Comparison of ENCODE assay signal across 30 cellular contexts in the genomic region with DNA sequence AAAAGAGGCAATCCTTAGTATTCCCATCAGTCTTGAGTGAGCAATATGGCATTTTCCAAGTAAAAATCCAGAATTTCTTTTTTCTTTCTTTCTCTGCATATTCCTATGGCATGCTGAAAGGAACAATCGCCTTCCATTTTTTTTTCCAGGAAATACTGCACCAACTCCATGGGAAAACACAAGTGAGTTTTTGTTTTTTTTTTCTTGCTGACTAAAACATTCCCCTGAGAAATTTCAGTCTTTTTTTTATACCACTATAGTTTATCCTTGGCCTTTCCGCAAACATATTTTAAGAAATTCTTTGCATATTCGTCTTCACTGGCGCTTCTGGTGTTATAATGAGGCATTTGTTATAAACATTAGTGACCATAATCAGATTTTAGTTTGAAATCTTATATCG.
"Had no signal": no experiment of that assay in that cellular context is flagged by ENCODE, and none has a peak within 500 bp of the region (broad histone marks: within the 10 kb centered on the region; RNA-seq: fewer than 3 reads in every experiment).

No MANE protein-coding gene starts in this region.

- FAIRE-seq: astrocyte, bronchial epithelial cell, colon, endometrium had no signal

- H3K4me1 Mint-ChIP-seq: activated CD4-positive, alpha-beta T cell treated with anti-CD3 and anti-CD28 coated beads, Interleukin-2, amount 10 ng/mL, durations not matched to agents 24 days and 14 days; activated CD8-positive, alpha-beta memory T cell treated with anti-CD3 and anti-CD28 coated beads, Interleukin-2, amount 10 ng/mL, durations not matched to agents 7 days and 5 days; activated naive CD8-positive, alpha-beta T cell treated with anti-CD3 and anti-CD28 coated beads, Interleukin-2, amount 10 ng/mL, durations not matched to agents 7 days and 5 days; central memory CD8-positive, alpha-beta T cell had no signal

- H3K9me3 ChIP-seq: gastroesophageal sphincter, heart right ventricle had no signal

- H3K27ac ChIP-seq: brain microvascular endothelial cell, foreskin keratinocyte, gastroesophageal sphincter, heart right ventricle had no signal

- H3K4me1 ChIP-seq: gastroesophageal sphincter, heart right ventricle had no signal

- H3K4me3 Mint-ChIP-seq: activated CD4-positive, alpha-beta memory T cell treated with anti-CD3 and anti-CD28 coated beads for 36 hours; activated CD4-positive, alpha-beta T cell treated with anti-CD3 and anti-CD28 coated beads for 36 hours; activated CD4-positive, alpha-beta T cell treated with anti-CD3 and anti-CD28 coated beads, Interleukin-2, amount 10 ng/mL, durations not matched to agents 24 days and 14 days; activated CD8-positive, alpha-beta memory T cell treated with anti-CD3 and anti-CD28 coated beads, Interleukin-2, amount 10 ng/mL, durations not matched to agents 7 days and 5 days; activated CD8-positive, alpha-beta T cell treated with anti-CD3 and anti-CD28 coated beads, Interleukin-2, amount 10 ng/mL, durations not matched to agents 7 days and 5 days; activated naive CD4-positive, alpha-beta T cell treated with anti-CD3 and anti-CD28 coated beads for 36 hours; activated naive CD8-positive, alpha-beta T cell treated with anti-CD3 and anti-CD28 coated beads, Interleukin-2, amount 10 ng/mL, durations not matched to agents 7 days and 5 days; activated T-helper 1 cell treated with anti-CD3 and anti-CD28 coated beads, Interleukin-12 subunit alpha, Interleukin-12 subunit beta, Interleukin-2, Interleukin-4 antibody, amounts not matched to agents 30 ng/mL and 10 ng/mL and 1 ng/mL, durations not matched to agents 14 hours and 24 hours and 36 hours; central memory CD8-positive, alpha-beta T cell had no signal

- H3K36me3 Mint-ChIP-seq: activated CD4-positive, alpha-beta memory T cell treated with anti-CD3 and anti-CD28 coated beads for 36 hours; activated CD8-positive, alpha-beta memory T cell treated with anti-CD3 and anti-CD28 coated beads, Interleukin-2, amount 10 ng/mL, durations not matched to agents 7 days and 5 days; activated naive CD4-positive, alpha-beta T cell treated with anti-CD3 and anti-CD28 coated beads, Interleukin-2, amount 50 U/mL, for 72 hours; activated naive CD8-positive, alpha-beta T cell treated with anti-CD3 and anti-CD28 coated beads, Interleukin-2, amount 10 ng/mL, durations not matched to agents 7 days and 5 days had no signal

- H3K36me3 ChIP-seq: brain microvascular endothelial cell, gastroesophageal sphincter, heart right ventricle had no signal

- H3K9me3 Mint-ChIP-seq: activated CD4-positive, alpha-beta memory T cell treated with anti-CD3 and anti-CD28 coated beads for 36 hours; activated CD4-positive, alpha-beta T cell treated with anti-CD3 and anti-CD28 coated beads, Interleukin-2, amount 10 ng/mL, durations not matched to agents 24 days and 14 days; activated naive CD4-positive, alpha-beta T cell treated with anti-CD3 and anti-CD28 coated beads for 36 hours; activated naive CD4-positive, alpha-beta T cell treated with anti-CD3 and anti-CD28 coated beads, Interleukin-2, amount 50 U/mL, for 72 hours; activated naive CD8-positive, alpha-beta T cell treated with anti-CD3 and anti-CD28 coated beads, Interleukin-2, amount 10 ng/mL, durations not matched to agents 7 days and 5 days; activated T-helper 1 cell treated with anti-CD3 and anti-CD28 coated beads, Interleukin-12 subunit alpha, Interleukin-12 subunit beta, Interleukin-2, Interleukin-4 antibody, amounts not matched to agents 30 ng/mL and 10 ng/mL and 1 ng/mL, durations not matched to agents 14 hours and 24 hours and 36 hours; activated T-helper 2 cell treated with anti-CD3 and anti-CD28 coated beads, Interferon-gamma antibody, Interleukin-2, Interleukin-4, amounts not matched to agents 10 μg/mL and 5 μg/mL and 100 μg/mL, durations not matched to agents 14 hours and 24 hours and 36 hours; central memory CD8-positive, alpha-beta T cell had no signal

- H3K27me3 ChIP-seq: brain microvascular endothelial cell, foreskin keratinocyte, gastroesophageal sphincter, heart right ventricle had no signal

- DNase-seq: activated CD4-positive, alpha-beta memory T cell treated with anti-CD3 and anti-CD28 coated beads for 36 hours; activated CD4-positive, alpha-beta T cell treated with anti-CD3 and anti-CD28 coated beads for 36 hours; activated CD4-positive, alpha-beta T cell treated with anti-CD3 and anti-CD28 coated beads, Interleukin-2, amount 10 ng/mL, durations not matched to agents 24 days and 14 days; activated CD4-positive, CD25-positive, alpha-beta regulatory T cell; activated CD4-positive, CD25-positive, alpha-beta regulatory T cell treated with anti-CD3 and anti-CD28 coated beads, Interleukin-2, amount 50 U/mL, for 72 hours; activated CD8-positive, alpha-beta memory T cell treated with anti-CD3 and anti-CD28 coated beads, Interleukin-2, amount 10 ng/mL, durations not matched to agents 7 days and 5 days; activated CD8-positive, alpha-beta memory T cell treated with anti-CD3 and anti-CD28 coated beads, Interleukin-2, amount 50 U/mL, for 4 hours; activated CD8-positive, alpha-beta T cell treated with anti-CD3 and anti-CD28 coated beads, Interleukin-2, amount 10 ng/mL, durations not matched to agents 7 days and 5 days; activated effector memory CD4-positive, alpha-beta T cell treated with anti-CD3 and anti-CD28 coated beads, Interleukin-2, amount 50 U/mL, for 16 hours; activated naive CD4-positive, alpha-beta T cell treated with anti-CD3 and anti-CD28 coated beads for 36 hours; activated naive CD8-positive, alpha-beta T cell treated with anti-CD3 and anti-CD28 coated beads, Interleukin-2, amount 10 ng/mL, durations not matched to agents 7 days and 5 days; activated T-cell treated with anti-CD3 and anti-CD28 coated beads, Interleukin-2, amount 50 U/mL, for 1 hour; activated T-cell treated with anti-CD3 and anti-CD28 coated beads, Interleukin-2, amount 50 U/mL, for 48 hours; amniotic stem cell; anterior cingulate cortex; brain microvascular endothelial cell; cortex of kidney; effector CD8-positive, alpha-beta T cell; foreskin keratinocyte; heart right ventricle; T-helper 2 cell had no signal

- H3K27me3 Mint-ChIP-seq: activated CD4-positive, alpha-beta T cell treated with anti-CD3 and anti-CD28 coated beads, Interleukin-2, amount 10 ng/mL, durations not matched to agents 24 days and 14 days had no signal

- H3K4me3 ChIP-seq: gastroesophageal sphincter, heart right ventricle had no signal

- H3K27ac Mint-ChIP-seq: activated CD4-positive, alpha-beta memory T cell treated with anti-CD3 and anti-CD28 coated beads for 36 hours; activated CD4-positive, alpha-beta T cell treated with anti-CD3 and anti-CD28 coated beads for 36 hours; activated CD4-positive, alpha-beta T cell treated with anti-CD3 and anti-CD28 coated beads, Interleukin-2, amount 10 ng/mL, durations not matched to agents 24 days and 14 days; activated CD8-positive, alpha-beta memory T cell treated with anti-CD3 and anti-CD28 coated beads, Interleukin-2, amount 10 ng/mL, durations not matched to agents 7 days and 5 days; activated CD8-positive, alpha-beta T cell treated with anti-CD3 and anti-CD28 coated beads, Interleukin-2, amount 10 ng/mL, durations not matched to agents 7 days and 5 days; activated naive CD4-positive, alpha-beta T cell treated with anti-CD3 and anti-CD28 coated beads for 36 hours; activated naive CD4-positive, alpha-beta T cell treated with anti-CD3 and anti-CD28 coated beads, Interleukin-2, amount 50 U/mL, for 72 hours; activated naive CD8-positive, alpha-beta T cell treated with anti-CD3 and anti-CD28 coated beads, Interleukin-2, amount 10 ng/mL, durations not matched to agents 7 days and 5 days; activated T-helper 1 cell treated with anti-CD3 and anti-CD28 coated beads, Interleukin-12 subunit alpha, Interleukin-12 subunit beta, Interleukin-2, Interleukin-4 antibody, amounts not matched to agents 30 ng/mL and 10 ng/mL and 1 ng/mL, durations not matched to agents 14 hours and 24 hours and 36 hours; activated T-helper 2 cell treated with anti-CD3 and anti-CD28 coated beads, Interferon-gamma antibody, Interleukin-2, Interleukin-4, amounts not matched to agents 10 μg/mL and 5 μg/mL and 100 μg/mL, durations not matched to agents 14 hours and 24 hours and 36 hours had no signal
